In the genomic region with DNA sequence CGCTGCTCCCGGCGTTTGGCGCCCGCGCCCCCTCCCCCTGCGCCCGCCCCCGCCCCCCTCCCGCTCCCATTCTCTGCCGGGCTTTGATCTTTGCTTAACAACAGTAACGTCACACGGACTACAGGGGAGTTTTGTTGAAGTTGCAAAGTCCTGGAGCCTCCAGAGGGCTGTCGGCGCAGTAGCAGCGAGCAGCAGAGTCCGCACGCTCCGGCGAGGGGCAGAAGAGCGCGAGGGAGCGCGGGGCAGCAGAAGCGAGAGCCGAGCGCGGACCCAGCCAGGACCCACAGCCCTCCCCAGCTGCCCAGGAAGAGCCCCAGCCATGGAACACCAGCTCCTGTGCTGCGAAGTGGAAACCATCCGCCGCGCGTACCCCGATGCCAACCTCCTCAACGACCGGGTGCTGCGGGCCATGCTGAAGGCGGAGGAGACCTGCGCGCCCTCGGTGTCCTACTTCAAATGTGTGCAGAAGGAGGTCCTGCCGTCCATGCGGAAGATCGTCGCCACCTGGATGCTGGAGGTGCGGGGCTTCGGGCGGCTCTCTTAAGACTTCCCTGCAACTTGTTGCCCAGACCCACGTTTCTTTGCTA, we compare ENCODE assay signal across 8 cellular contexts. TPM values are rescaled to one million over a fixed set of nuclear protein-coding genes. Genes with fewer than 3 reads are reported as not detected.
DNase-seq lines count a peak whose midpoint lies in the region; ATAC-seq, FAIRE-seq and TF ChIP-seq lines count a peak whose summit lies in the region.

A gene (plus strand): TSS at position 162 of the 587 bp plus-strand sequence. CDS start 158 bp downstream, at position 320.

- H4K20me1 ChIP-seq in keratinocyte (ENCODE audit: control insufficient read depth, extremely low read depth, insufficient read depth, low read length), result peaks cover 19% of the 10 kb centered on the region

- peak within 1 kb of the TSS; percentile 86 for H3K9ac ChIP-seq in keratinocyte (ENCODE audit: control insufficient read depth, extremely low read depth, insufficient read depth, low read length)

- H3K79me2 ChIP-seq in keratinocyte (ENCODE audit: control insufficient read depth, insufficient read depth, low read length), result peaks cover 45% of the 10 kb centered on the region

- H3K4me3 ChIP-seq in keratinocyte (ENCODE audit: control insufficient read depth in 2 of 3, extremely low read depth in 1 of 3, insufficient read depth in 2 of 3, low read depth in 1 of 3, low read length in 3 of 3) (peak within 1 kb of the TSS; percentile 72 to 95 (median 73)), skin epidermis (peak within 1 kb of the TSS; percentile 60 to 86 (median 75))

- peak within 1 kb of the TSS; percentile 68 for H2AFZ ChIP-seq in keratinocyte (ENCODE audit: control insufficient read depth, low read length)

- H3K4me1 ChIP-seq in keratinocyte (ENCODE audit: control insufficient read depth, extremely low read depth, insufficient read depth, low read length), result peaks cover 31% of the 10 kb centered on the region

- H3K9me1 ChIP-seq in keratinocyte (ENCODE audit: control insufficient read depth, extremely low read depth, insufficient read depth, low read length), result no peaks in the 10 kb centered on the region

- H3K9me3 ChIP-seq in keratinocyte (ENCODE audit: control insufficient read depth, low read depth, low read length), result no peaks in the 10 kb centered on the region

- dilution Hi-C loops in keratinocyte (cut with MboI; ENCODE audit: extremely low pct_ligation_motif_present, low sequenced_read_pairs), result no loop called here

- H3K27ac ChIP-seq in keratinocyte (ENCODE audit: control insufficient read depth, insufficient read depth, low read length) (peak within 1 kb of the TSS; percentile 86), skin epidermis (peak within 1 kb of the TSS; percentile 52 to 93 (median 89))

- ATAC-seq in HG03469 (IDR thresholded peaks at IDR 0.05; ENCODE audit: unreplicated experiment), result no peak

- H3K36me3 ChIP-seq in keratinocyte (ENCODE audit: control insufficient read depth in 2 of 2, extremely low read depth in 1 of 2, insufficient read depth in 2 of 2, low read length in 2 of 2), result peaks cover 16 to 21% of the 10 kb centered on the region in 2 experiments

- H3K27me3 ChIP-seq in keratinocyte (ENCODE audit: control insufficient read depth, extremely low read depth, insufficient read depth, low read length), result peaks cover 12% of the 10 kb centered on the region

- H3K4me2 ChIP-seq in keratinocyte (ENCODE audit: control insufficient read depth, extremely low read depth, insufficient read depth, low read depth, low read length), result peak within 1 kb of the TSS; percentile 99

- DNase-seq in DMS53 (lab: John Stamatoyannopoulos, UW) (peak; percentile 87), HuH-7 (ENCODE audit: low spot score) (peak; percentile 99), SKM-1 treated with dmso at 0.1 percent for 144 hours (lab: John Stamatoyannopoulos, UW; ENCODE audit: unreplicated experiment) (peak; percentile 39), cerebellum (ENCODE audit: low spot score) (no peak), keratinocyte (ENCODE audit: low read depth, low spot score) (no peak), D721Med (ENCODE audit: insufficient read length, low spot score) (no peak)

- TF ChIP-seq CTCF in keratinocyte (optimal IDR thresholded peaks at IDR 0.05 in 1 of 3, IDR thresholded peaks at IDR 0.05 in 1 of 3, conservative IDR thresholded peaks at IDR 0.05 in 1 of 3; ENCODE audit: extremely low read depth in 1 of 3, insufficient read depth in 2 of 3, low read length in 3 of 3), result peak in 2 of 3 experiments; percentile 3 to 25
- TF ChIP-seq CTCF in D721Med (IDR thresholded peaks at IDR 0.05; ENCODE audit: insufficient read depth, missing control alignments), result no peak

- no peak for FAIRE-seq in keratinocyte (lab: Jason Lieb, UNC)
- FAIRE-seq in D721Med (lab: Jason Lieb, UNC), result no peak

RNA-seq across cellular contexts. Expression of the gene that starts here (rescaled TPM):
- 20.8 TPM for total RNA-seq in cerebellum
- 124 to 216 TPM (median 193 TPM) in 3 replicates for polyA plus RNA-seq in keratinocyte
- 40.4 TPM for polyA plus RNA-seq in keratinocyte (2011; ENCODE audit: low read depth)
- polyA plus RNA-seq in keratinocyte (2011; cell fraction: cytosol; rRNA removed), result 179 and 282 TPM in 2 replicates
- 241 and 313 TPM in 2 replicates for polyA plus RNA-seq in keratinocyte (2011; cell fraction: nucleus; rRNA removed)
- polyA plus RNA-seq in keratinocyte (2012; ENCODE audit: low replicate concordance), result 64.5 and 271 TPM in 2 replicates
- 189 to 848 TPM (median 232 TPM) in 3 replicates for polyA minus RNA-seq in keratinocyte
- polyA minus RNA-seq in keratinocyte (2011; cell fraction: cytosol; rRNA and poly(A)+ RNA removed), result 639 TPM
- 278 and 320 TPM in 2 replicates for polyA minus RNA-seq in keratinocyte (2011; cell fraction: nucleus; rRNA and poly(A)+ RNA removed)

Comparison
In these comparisons a context has a peak if more than half of its experiments do, and no peak if none do; other contexts are left out.
1. DNase-seq: peak in DMS53 (single experiment), HuH-7 (single experiment) and SKM-1 treated with dmso at 0.1 percent for 144 hours (single experiment); none in cerebellum (single experiment), keratinocyte (single experiment) and D721Med (single experiment).